10 cellular contexts compared by ENCODE assay signal in the genomic region with DNA sequence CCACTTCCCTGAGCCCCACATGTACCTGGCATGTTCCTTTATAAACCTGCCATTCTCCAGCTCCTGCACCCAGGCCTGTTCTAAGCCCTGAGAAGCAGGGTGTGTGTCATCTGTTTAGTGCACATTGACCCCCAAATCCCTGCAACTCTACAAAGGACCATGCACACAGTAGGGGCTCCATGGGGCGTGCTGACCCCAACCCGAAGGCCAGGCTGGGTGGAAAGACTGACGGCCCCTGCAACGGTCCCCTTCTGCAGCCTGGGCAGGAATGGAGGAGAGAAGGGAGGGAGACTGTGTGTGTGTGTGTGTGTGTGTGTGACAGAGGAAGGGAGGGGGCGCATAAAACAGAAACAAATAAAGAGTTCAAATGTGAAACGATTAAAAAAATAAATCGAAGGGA. TPM values are rescaled to one million over a fixed set of nuclear protein-coding genes. Genes with fewer than 3 reads are reported as not detected.
"Had no signal": no experiment of that assay in that cellular context is flagged by ENCODE, and none has a peak within 500 bp of the region (broad histone marks: within the 10 kb centered on the region; RNA-seq: fewer than 3 reads in every experiment).

No MANE protein-coding gene starts in this region.

RNA-seq across cellular contexts. Expression of a gene that starts 32.0 kb away (rescaled TPM):
- total RNA-seq: OCI-LY7, PC-9, Peyer's patch, Right ventricle myocardium inferior, Right ventricle myocardium superior, RPMI7951, SJCRH30, SJSA1, SK-MEL-5 had no signal
- polyA plus RNA-seq: SK-N-SH had no signal
